In the genomic region with DNA sequence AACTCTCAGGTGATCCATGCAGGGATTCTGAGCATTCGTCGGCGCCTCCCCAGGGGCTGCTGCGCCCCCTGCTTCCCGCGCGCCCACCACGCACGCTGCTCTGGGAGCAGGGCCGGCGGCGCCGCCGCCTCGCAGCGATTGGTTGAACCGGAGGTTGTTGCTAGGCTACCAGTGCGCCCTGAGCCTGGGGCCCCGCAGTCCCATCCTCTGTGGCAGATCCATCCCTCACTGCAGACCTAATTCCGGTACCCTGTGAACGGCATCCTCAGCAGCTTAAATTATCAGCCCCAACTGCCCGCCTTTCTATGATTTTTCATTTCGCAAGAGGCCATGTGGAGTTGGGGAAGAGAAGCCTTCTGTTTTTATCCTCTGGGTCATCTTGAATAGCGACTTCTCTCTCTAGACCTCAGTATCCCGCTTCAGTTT, we compare ENCODE assay signal across 24 cellular contexts. TPM values are rescaled to one million over a fixed set of nuclear protein-coding genes. Genes with fewer than 3 reads are reported as not detected.
DNase-seq lines count a peak whose midpoint lies in the region; ATAC-seq and TF ChIP-seq lines count a peak whose summit lies in the region.
"Had no signal": no experiment of that assay in that cellular context is flagged by ENCODE, and none has a peak within 500 bp of the region (broad histone marks: within the 10 kb centered on the region; RNA-seq: fewer than 3 reads in every experiment).

No MANE protein-coding gene starts in this region.

- no peaks in the 10 kb centered on the region for H3K36me3 Mint-ChIP-seq in activated T-helper 17 cell treated with anti-CD3 and anti-CD28 coated beads, Interleukin-2, amount 50 U/mL, for 72 hours (ENCODE audit: low read depth)
- H3K36me3 Mint-ChIP-seq: stimulated activated naive B cell treated with anti-CD40 and anti-IgM and Interleukin-4, amounts not matched to agents 10 μg/mL and 1 μg/mL and 100 μg/mL, for 72 hours had no signal

- H2AFZ ChIP-seq in neural cell (ENCODE audit: low read depth, low read length) = peak overlapping the region; percentile 57

- H3K4me2 ChIP-seq in neural cell (ENCODE audit: low read length) = peak overlapping the region; percentile 84

- H3F3A ChIP-seq in neural cell (ENCODE audit: insufficient read depth, low read length, poor library complexity, severe bottlenecking) = peaks cover 5% of the 10 kb centered on the region

- ATAC-seq in activated T-helper 17 cell treated with anti-CD3 and anti-CD28 coated beads, Interleukin-2, amount 50 U/mL, for 72 hours (replicated peaks) = no peak
- no peak for ATAC-seq in HG03571 (IDR thresholded peaks at IDR 0.05; ENCODE audit: unreplicated experiment)
- ATAC-seq: activated T-cell treated with anti-CD3 and anti-CD28 coated beads, Interleukin-2, amount 50 U/mL, for 72 hours; stimulated activated naive B cell treated with anti-CD40 and anti-IgM and Interleukin-4, amounts not matched to agents 10 μg/mL and 1 μg/mL and 100 μg/mL, for 72 hours; upper lobe of right lung had no signal

- TF ChIP-seq EP300 in neural cell (conservative IDR thresholded peaks at IDR 0.05; ENCODE audit: poor library complexity, severe bottlenecking) = peak; percentile 76

- TF ChIP-seq CTCF in neural cell (IDR thresholded peaks at IDR 0.05; ENCODE audit: poor library complexity, severe bottlenecking) = peak; percentile 77

- H3K4me3 ChIP-seq in neural cell (ENCODE audit: low read length) = peak overlapping the region; percentile 59
- H3K4me3 ChIP-seq: adrenal gland, MG63, skin epidermis, upper lobe of right lung had no signal

- H3K27ac ChIP-seq in caudate nucleus (ENCODE audit: low read depth, low read length) (no peak overlapping the region), neural cell (ENCODE audit: low read length) (peak overlapping the region; percentile 98)
- H3K27ac ChIP-seq: adrenal gland, epithelial cell of prostate, skin epidermis, upper lobe of right lung had no signal

- H3K79me2 ChIP-seq in neural cell (replicated peaks; ENCODE audit: insufficient read depth, low read length) = no peaks in the 10 kb centered on the region

- peak overlapping the region; percentile 65 for H3K9ac ChIP-seq in neural cell (ENCODE audit: low read length)

- H3K27me3 Mint-ChIP-seq in activated T-helper 17 cell treated with anti-CD3 and anti-CD28 coated beads, Interleukin-2, amount 50 U/mL, for 72 hours = peaks cover 30% of the 10 kb centered on the region

- peak; percentile 70 for TF ChIP-seq RAD21 in neural cell (conservative IDR thresholded peaks at IDR 0.05)

- no peaks in the 10 kb centered on the region for H3K27me3 ChIP-seq in neural cell (ENCODE audit: insufficient read depth, low read depth, low read length)
- H3K27me3 ChIP-seq: adrenal gland had no signal

- no peak overlapping the region for H3K4me3 Mint-ChIP-seq in activated T-helper 17 cell treated with anti-CD3 and anti-CD28 coated beads, Interleukin-2, amount 50 U/mL, for 72 hours
- H3K4me3 Mint-ChIP-seq: activated T-cell treated with anti-CD3 and anti-CD28 coated beads, Interleukin-2, amount 50 U/mL, for 72 hours; stimulated activated naive B cell treated with anti-CD40 and anti-IgM and Interleukin-4, amounts not matched to agents 10 μg/mL and 1 μg/mL and 100 μg/mL, for 72 hours had no signal

- DNase-seq in ELF-1 (ENCODE audit: low read depth, low spot score) = peak; percentile 68
- DNase-seq in NCI-H82 treated with DMSO at 0.1 percent for 48 hours (lab: John Stamatoyannopoulos, UW; ENCODE audit: unreplicated experiment) = peak; percentile 13
- DNase-seq in caudate nucleus (lab: John Stamatoyannopoulos, UW) = peak in 49 of 61 donors; percentile 6 to 84 (median 49)
- DNase-seq in medulla oblongata (ENCODE audit: extremely low spot score) = no peak
- no peak for DNase-seq in AML-193 (lab: John Stamatoyannopoulos, UW)
- DNase-seq: activated CD4-positive, alpha-beta T cell treated with anti-CD3 and anti-CD28 coated beads, Interleukin-2, amount 50 U/mL, for 4 hours; activated T-cell treated with anti-CD3 and anti-CD28 coated beads, Interleukin-2, amount 50 U/mL, for 72 hours; adrenal gland; COR-L47; GDM1; HCEC 1CT; MG63; SHP77 treated with DMSO at 0.1 percent for 48 hours; stimulated activated naive B cell treated with anti-CD40 and anti-IgM and Interleukin-4, amounts not matched to agents 10 μg/mL and 1 μg/mL and 100 μg/mL, for 72 hours; upper lobe of right lung had no signal

- no peak overlapping the region for H3K27ac Mint-ChIP-seq in activated T-helper 17 cell treated with anti-CD3 and anti-CD28 coated beads, Interleukin-2, amount 50 U/mL, for 72 hours
- H3K27ac Mint-ChIP-seq: activated T-cell treated with anti-CD3 and anti-CD28 coated beads, Interleukin-2, amount 50 U/mL, for 72 hours; stimulated activated naive B cell treated with anti-CD40 and anti-IgM and Interleukin-4, amounts not matched to agents 10 μg/mL and 1 μg/mL and 100 μg/mL, for 72 hours had no signal

- H3K36me3 ChIP-seq in neural cell (ENCODE audit: insufficient read depth, low read length) = no peaks in the 10 kb centered on the region
- H3K36me3 ChIP-seq: adrenal gland, MG63, upper lobe of right lung had no signal

- H3K4me1 Mint-ChIP-seq in activated T-helper 17 cell treated with anti-CD3 and anti-CD28 coated beads, Interleukin-2, amount 50 U/mL, for 72 hours = peaks cover 6% of the 10 kb centered on the region

- H3K9me3 ChIP-seq in neural cell (ENCODE audit: low read length) = no peaks in the 10 kb centered on the region
- H3K9me3 ChIP-seq: adrenal gland, MG63, upper lobe of right lung had no signal

- no peaks in the 10 kb centered on the region for H3K9me3 Mint-ChIP-seq in activated T-helper 17 cell treated with anti-CD3 and anti-CD28 coated beads, Interleukin-2, amount 50 U/mL, for 72 hours
- H3K9me3 Mint-ChIP-seq: activated T-cell treated with anti-CD3 and anti-CD28 coated beads, Interleukin-2, amount 50 U/mL, for 72 hours; stimulated activated naive B cell treated with anti-CD40 and anti-IgM and Interleukin-4, amounts not matched to agents 10 μg/mL and 1 μg/mL and 100 μg/mL, for 72 hours had no signal

- H4K20me1 ChIP-seq in neural cell (ENCODE audit: insufficient read depth) = no peaks in the 10 kb centered on the region

- H3K9me2 ChIP-seq in neural cell (ENCODE audit: insufficient read depth, low read length) = no peaks in the 10 kb centered on the region

TF ChIP-seq in neural cell, 6 proteins besides CTCF, POLR2A, EP300 and RAD21:
- TF ChIP-seq SMC3 (conservative IDR thresholded peaks at IDR 0.05; ENCODE audit: poor library complexity) (peak; percentile 70), POLR2AphosphoS5 (IDR thresholded peaks at IDR 0.05) (peak; percentile 68), TAF1 (IDR thresholded peaks at IDR 0.05; ENCODE audit: low read depth) (no peak), MXI1 (conservative IDR thresholded peaks at IDR 0.05; ENCODE audit: poor library complexity, severe bottlenecking) (peak; percentile 80)
- TF ChIP-seq, protein P1, sequence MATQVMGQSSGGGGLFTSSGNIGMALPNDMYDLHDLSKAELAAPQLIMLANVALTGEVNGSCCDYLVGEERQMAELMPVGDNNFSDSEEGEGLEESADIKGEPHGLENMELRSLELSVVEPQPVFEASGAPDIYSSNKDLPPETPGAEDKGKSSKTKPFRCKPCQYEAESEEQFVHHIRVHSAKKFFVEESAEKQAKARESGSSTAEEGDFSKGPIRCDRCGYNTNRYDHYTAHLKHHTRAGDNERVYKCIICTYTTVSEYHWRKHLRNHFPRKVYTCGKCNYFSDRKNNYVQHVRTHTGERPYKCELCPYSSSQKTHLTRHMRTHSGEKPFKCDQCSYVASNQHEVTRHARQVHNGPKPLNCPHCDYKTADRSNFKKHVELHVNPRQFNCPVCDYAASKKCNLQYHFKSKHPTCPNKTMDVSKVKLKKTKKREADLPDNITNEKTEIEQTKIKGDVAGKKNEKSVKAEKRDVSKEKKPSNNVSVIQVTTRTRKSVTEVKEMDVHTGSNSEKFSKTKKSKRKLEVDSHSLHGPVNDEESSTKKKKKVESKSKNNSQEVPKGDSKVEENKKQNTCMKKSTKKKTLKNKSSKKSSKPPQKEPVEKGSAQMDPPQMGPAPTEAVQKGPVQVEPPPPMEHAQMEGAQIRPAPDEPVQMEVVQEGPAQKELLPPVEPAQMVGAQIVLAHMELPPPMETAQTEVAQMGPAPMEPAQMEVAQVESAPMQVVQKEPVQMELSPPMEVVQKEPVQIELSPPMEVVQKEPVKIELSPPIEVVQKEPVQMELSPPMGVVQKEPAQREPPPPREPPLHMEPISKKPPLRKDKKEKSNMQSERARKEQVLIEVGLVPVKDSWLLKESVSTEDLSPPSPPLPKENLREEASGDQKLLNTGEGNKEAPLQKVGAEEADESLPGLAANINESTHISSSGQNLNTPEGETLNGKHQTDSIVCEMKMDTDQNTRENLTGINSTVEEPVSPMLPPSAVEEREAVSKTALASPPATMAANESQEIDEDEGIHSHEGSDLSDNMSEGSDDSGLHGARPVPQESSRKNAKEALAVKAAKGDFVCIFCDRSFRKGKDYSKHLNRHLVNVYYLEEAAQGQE (IDR thresholded peaks at IDR 0.05; ENCODE audit: borderline replicate concordance) = peak; percentile 82

RNA-seq across cellular contexts. Expression of a gene that starts 15.3 kb away (rescaled TPM):
- 0.26 TPM in 1 of 2 replicates, not detected in the other for polyA plus RNA-seq in neural cell
- not detected in 2 replicates for polyA minus RNA-seq in neural cell
- total RNA-seq in activated T-helper 17 cell treated with anti-CD3 and anti-CD28 coated beads, Interleukin-2, amount 50 U/mL, for 72 hours = not detected
- total RNA-seq: activated T-cell treated with anti-CD3 and anti-CD28 coated beads, Interleukin-2, amount 50 U/mL, for 72 hours; glomerular endothelial cell had no signal

RNA-seq across cellular contexts. Expression of a gene that starts 51.5 kb away (rescaled TPM):
- polyA plus RNA-seq in neural cell = not detected in 2 replicates
- not detected in 2 replicates for polyA minus RNA-seq in neural cell
- total RNA-seq in activated T-helper 17 cell treated with anti-CD3 and anti-CD28 coated beads, Interleukin-2, amount 50 U/mL, for 72 hours = not detected
- total RNA-seq: activated T-cell treated with anti-CD3 and anti-CD28 coated beads, Interleukin-2, amount 50 U/mL, for 72 hours; adrenal gland; glomerular endothelial cell; mesenteric fat pad; osteoblast; upper lobe of right lung had no signal
- polyA plus RNA-seq: keratinocyte had no signal

Comparison
In these comparisons a context has a peak if more than half of its experiments do, and no peak if none do; other contexts are left out.
1. DNase-seq: peak in ELF-1 (single experiment), NCI-H82 treated with DMSO at 0.1 percent for 48 hours (single experiment) and caudate nucleus (49 of 61); none in medulla oblongata (single experiment) and AML-193 (0 of 2).